ENCODE assay signal across 1 cellular context in genomic region chr20:5642155-5642981, GRCh38.
TF ChIP-seq lines count a peak whose summit lies in the region.

No MANE protein-coding gene starts in this region.

TF ChIP-seq in GM23338, 12 proteins besides CTCF, POLR2A, EP300 and RAD21 (continued from another document):
- TF ChIP-seq, protein P1, sequence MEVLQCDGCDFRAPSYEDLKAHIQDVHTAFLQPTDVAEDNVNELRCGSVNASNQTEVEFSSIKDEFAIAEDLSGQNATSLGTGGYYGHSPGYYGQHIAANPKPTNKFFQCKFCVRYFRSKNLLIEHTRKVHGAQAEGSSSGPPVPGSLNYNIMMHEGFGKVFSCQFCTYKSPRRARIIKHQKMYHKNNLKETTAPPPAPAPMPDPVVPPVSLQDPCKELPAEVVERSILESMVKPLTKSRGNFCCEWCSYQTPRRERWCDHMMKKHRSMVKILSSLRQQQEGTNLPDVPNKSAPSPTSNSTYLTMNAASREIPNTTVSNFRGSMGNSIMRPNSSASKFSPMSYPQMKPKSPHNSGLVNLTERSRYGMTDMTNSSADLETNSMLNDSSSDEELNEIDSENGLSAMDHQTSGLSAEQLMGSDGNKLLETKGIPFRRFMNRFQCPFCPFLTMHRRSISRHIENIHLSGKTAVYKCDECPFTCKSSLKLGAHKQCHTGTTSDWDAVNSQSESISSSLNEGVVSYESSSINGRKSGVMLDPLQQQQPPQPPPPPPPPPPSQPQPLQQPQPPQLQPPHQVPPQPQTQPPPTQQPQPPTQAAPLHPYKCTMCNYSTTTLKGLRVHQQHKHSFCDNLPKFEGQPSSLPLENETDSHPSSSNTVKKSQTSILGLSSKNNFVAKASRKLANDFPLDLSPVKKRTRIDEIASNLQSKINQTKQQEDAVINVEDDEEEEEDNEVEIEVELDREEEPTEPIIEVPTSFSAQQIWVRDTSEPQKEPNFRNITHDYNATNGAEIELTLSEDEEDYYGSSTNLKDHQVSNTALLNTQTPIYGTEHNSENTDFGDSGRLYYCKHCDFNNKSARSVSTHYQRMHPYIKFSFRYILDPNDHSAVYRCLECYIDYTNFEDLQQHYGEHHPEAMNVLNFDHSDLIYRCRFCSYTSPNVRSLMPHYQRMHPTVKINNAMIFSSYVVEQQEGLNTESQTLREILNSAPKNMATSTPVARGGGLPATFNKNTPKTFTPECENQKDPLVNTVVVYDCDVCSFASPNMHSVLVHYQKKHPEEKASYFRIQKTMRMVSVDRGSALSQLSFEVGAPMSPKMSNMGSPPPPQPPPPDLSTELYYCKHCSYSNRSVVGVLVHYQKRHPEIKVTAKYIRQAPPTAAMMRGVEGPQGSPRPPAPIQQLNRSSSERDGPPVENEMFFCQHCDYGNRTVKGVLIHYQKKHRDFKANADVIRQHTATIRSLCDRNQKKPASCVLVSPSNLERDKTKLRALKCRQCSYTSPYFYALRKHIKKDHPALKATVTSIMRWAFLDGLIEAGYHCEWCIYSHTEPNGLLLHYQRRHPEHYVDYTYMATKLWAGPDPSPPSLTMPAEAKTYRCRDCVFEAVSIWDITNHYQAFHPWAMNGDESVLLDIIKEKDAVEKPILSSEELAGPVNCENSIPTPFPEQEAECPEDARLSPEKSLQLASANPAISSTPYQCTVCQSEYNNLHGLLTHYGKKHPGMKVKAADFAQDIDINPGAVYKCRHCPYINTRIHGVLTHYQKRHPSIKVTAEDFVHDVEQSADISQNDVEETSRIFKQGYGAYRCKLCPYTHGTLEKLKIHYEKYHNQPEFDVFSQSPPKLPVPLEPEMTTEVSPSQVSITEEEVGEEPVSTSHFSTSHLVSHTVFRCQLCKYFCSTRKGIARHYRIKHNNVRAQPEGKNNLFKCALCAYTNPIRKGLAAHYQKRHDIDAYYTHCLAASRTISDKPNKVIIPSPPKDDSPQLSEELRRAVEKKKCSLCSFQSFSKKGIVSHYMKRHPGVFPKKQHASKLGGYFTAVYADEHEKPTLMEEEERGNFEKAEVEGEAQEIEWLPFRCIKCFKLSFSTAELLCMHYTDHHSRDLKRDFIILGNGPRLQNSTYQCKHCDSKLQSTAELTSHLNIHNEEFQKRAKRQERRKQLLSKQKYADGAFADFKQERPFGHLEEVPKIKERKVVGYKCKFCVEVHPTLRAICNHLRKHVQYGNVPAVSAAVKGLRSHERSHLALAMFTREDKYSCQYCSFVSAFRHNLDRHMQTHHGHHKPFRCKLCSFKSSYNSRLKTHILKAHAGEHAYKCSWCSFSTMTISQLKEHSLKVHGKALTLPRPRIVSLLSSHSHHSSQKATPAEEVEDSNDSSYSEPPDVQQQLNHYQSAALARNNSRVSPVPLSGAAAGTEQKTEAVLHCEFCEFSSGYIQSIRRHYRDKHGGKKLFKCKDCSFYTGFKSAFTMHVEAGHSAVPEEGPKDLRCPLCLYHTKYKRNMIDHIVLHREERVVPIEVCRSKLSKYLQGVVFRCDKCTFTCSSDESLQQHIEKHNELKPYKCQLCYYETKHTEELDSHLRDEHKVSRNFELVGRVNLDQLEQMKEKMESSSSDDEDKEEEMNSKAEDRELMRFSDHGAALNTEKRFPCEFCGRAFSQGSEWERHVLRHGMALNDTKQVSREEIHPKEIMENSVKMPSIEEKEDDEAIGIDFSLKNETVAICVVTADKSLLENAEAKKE (CRISPR knock-in tag; IDR thresholded peaks at IDR 0.05), result no peak
